15 cellular contexts compared by ENCODE assay signal in genomic region chr4:137650051-137650450, GRCh38.
DNase-seq lines count a peak whose midpoint lies in the region; ATAC-seq lines count a peak whose summit lies in the region.
"Had no signal": no experiment of that assay in that cellular context is flagged by ENCODE, and none has a peak within 500 bp of the region (broad histone marks: within the 10 kb centered on the region; RNA-seq: fewer than 3 reads in every experiment).

No MANE protein-coding gene starts in this region.

- peak; percentile 62 for DNase-seq in ELR (ENCODE audit: low read depth)
- DNase-seq in M059J (ENCODE audit: low read depth): peak; percentile 58
- DNase-seq in fibroblast of peridontal ligament (ENCODE audit: extremely low read depth): peak; percentile 49
- peak; percentile 22 for DNase-seq in renal cortical epithelial cell (ENCODE audit: low read depth)
- DNase-seq in nucleus accumbens (lab: John Stamatoyannopoulos, UW): no peak
- DNase-seq: 8988T; CD4-positive, CD25-positive, alpha-beta regulatory T cell; DMS153; DND-41; GF-D8; GOT3; HFFc6 had no signal

- ATAC-seq in HG03354 (IDR thresholded peaks at IDR 0.05; ENCODE audit: poor library complexity, severe bottlenecking, unreplicated experiment): no peak
- no peak for ATAC-seq in HG03159 (IDR thresholded peaks at IDR 0.05; ENCODE audit: unreplicated experiment)
- ATAC-seq: K562 had no signal

Comparison
In these comparisons a context has a peak if more than half of its experiments do, and no peak if none do; other contexts are left out.
1. DNase-seq: peak in ELR (single experiment), M059J (single experiment), fibroblast of peridontal ligament (single experiment) and renal cortical epithelial cell (single experiment); none in nucleus accumbens (0 of 56).